ENCODE assay signal across 7 cellular contexts in the genomic region with DNA sequence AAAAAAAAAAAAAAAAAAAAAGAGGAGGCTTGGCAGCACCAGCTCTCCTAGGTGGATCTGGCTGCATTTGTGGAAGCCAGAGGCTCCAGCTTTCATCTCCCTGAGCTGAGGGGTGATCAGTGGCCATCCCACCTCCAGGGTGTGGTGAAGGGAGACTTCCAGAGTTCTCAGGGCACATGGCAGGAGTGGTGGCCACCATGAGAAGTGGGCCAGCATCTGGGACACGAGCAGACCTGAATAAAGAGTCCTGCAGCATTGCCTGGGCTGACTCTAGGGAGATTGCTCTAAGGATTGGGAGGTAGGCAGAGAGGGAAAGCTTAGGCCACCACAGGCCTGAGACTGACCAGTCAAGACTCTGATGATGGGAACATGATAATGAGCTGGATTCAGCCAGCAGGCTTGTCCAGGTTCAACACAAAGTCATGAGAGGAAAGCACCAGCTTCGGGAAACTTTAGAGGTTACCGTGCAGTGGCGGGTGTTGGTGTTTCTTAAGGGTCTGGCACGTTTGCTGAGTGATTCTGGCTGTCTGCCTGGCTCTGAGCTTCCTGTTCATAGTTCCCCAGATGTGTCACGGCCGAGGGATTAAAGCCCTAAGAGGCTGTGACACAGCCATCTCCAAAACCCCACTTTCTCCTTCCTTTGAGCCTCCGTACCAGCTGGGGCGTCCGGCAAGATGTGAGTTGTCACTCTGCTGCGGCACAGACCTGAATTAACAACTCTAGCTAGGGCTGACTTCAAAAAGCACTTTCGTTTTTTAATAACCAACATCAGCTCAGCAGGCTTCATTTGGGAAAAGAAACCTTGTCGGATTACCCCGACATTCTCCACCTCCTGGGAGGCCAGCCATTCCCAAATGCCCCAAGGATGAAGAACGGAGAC. TPM values are rescaled to one million over a fixed set of nuclear protein-coding genes. Genes with fewer than 3 reads are reported as not detected.
DNase-seq lines count a peak whose midpoint lies in the region; ATAC-seq, FAIRE-seq and TF ChIP-seq lines count a peak whose summit lies in the region.

No MANE protein-coding gene starts in this region.

- CTCF ChIA-PET in activated B cell treated with CpG ODN at 0.5 μM for 24 hours (lab: Charles Lee), result interaction anchor here (0.9 kb wide), 1 partner anchor 12 kb away, joined by 3 read pairs; no protein-coding TSS in a partner anchor

- H3K9me3 ChIP-seq in subcutaneous abdominal adipose tissue (ENCODE audit: control insufficient read depth in 5 of 5, low read length in 5 of 5), result no peaks in the 10 kb centered on the region

- peak overlapping the region in 4 of 5 donors; percentile 59 to 70 (median 62) for H3K9ac ChIP-seq in subcutaneous abdominal adipose tissue (ENCODE audit: low read length in 5 of 5)

- H3K4me1 Mint-ChIP-seq in activated B cell treated with CpG ODN at 0.5 μM for 24 hours (peaks cover 14% of the 10 kb centered on the region), naive B cell (peaks cover 7 to 12% (median 10%) of the 10 kb centered on the region in 3 donors)

- peak; percentile 81 for FAIRE-seq in GM19239 (lab: Jason Lieb, UNC)

- DNase-seq in GM19239 (ENCODE audit: insufficient read length, low spot score) (no peak), activated B cell treated with CpG ODN at 0.5 μM for 24 hours (no peak), choroid plexus epithelial cell (ENCODE audit: low read depth) (peak; percentile 89), naive B cell (peak; percentile 14), NCI-H524 (lab: John Stamatoyannopoulos, UW) (no peak)

- H3K27me3 Mint-ChIP-seq in activated B cell treated with CpG ODN at 0.5 μM for 24 hours (peaks cover 29% of the 10 kb centered on the region), naive B cell (peaks cover 23 to 60% (median 46%) of the 10 kb centered on the region in 3 donors)

- H3K27me3 ChIP-seq in subcutaneous abdominal adipose tissue (ENCODE audit: control insufficient read depth in 5 of 5, insufficient read depth in 4 of 5, low read length in 5 of 5), result no peaks in the 10 kb centered on the region

- H3K36me3 ChIP-seq in subcutaneous abdominal adipose tissue (ENCODE audit: control insufficient read depth in 5 of 5, insufficient read depth in 5 of 5, low read length in 5 of 5), result no peaks in the 10 kb centered on the region

- no peak overlapping the region for H3K27ac Mint-ChIP-seq in activated B cell treated with CpG ODN at 0.5 μM for 24 hours
- peak overlapping the region in 1 of 6 donors; percentile 55 for H3K27ac Mint-ChIP-seq in naive B cell

- H3K4me3 Mint-ChIP-seq in activated B cell treated with CpG ODN at 0.5 μM for 24 hours (peak overlapping the region; percentile 48), naive B cell (peak overlapping the region in 7 of 8 donors; percentile 10 to 81 (median 51))

- peak overlapping the region; percentile 15 for H3K27ac ChIP-seq in subcutaneous abdominal adipose tissue (ENCODE audit: low read depth, low read length)

- no peaks in the 10 kb centered on the region for H3K9me3 Mint-ChIP-seq in activated B cell treated with CpG ODN at 0.5 μM for 24 hours
- peaks cover 0 to 12% (median 8%) of the 10 kb centered on the region in 7 donors for H3K9me3 Mint-ChIP-seq in naive B cell

- TF ChIP-seq CTCF in activated B cell treated with CpG ODN at 0.5 μM for 24 hours (IDR thresholded peaks at IDR 0.05), result no peak
- no peak for TF ChIP-seq CTCF in choroid plexus epithelial cell (conservative IDR thresholded peaks at IDR 0.05; ENCODE audit: low read depth, low read length)

- H3K4me3 ChIP-seq in choroid plexus epithelial cell (ENCODE audit: low read depth, low read length), result peak overlapping the region; percentile 47
- H3K4me3 ChIP-seq in subcutaneous abdominal adipose tissue (ENCODE audit: low read depth in 1 of 5, low read length in 5 of 5), result peak overlapping the region; percentile 53 to 71 (median 59)

- intact Hi-C loops in activated B cell treated with CpG ODN at 0.5 μM for 24 hours (cut with micrococcal nuclease), result no loop called here

- peaks cover 4 to 12% (median 8%) of the 10 kb centered on the region in 5 donors for H3K4me1 ChIP-seq in subcutaneous abdominal adipose tissue (ENCODE audit: control insufficient read depth in 5 of 5, insufficient read depth in 5 of 5, low read length in 5 of 5)

- ATAC-seq in HG03135 (IDR thresholded peaks at IDR 0.05; ENCODE audit: unreplicated experiment), result peak; percentile 90
- ATAC-seq in activated B cell treated with CpG ODN at 0.5 μM for 24 hours (ENCODE audit: low read depth), result no peak
- peak; percentile 18 to 40 for ATAC-seq in naive B cell (ENCODE audit: low read depth in 2 of 2)

- H3K36me3 Mint-ChIP-seq in activated B cell treated with CpG ODN at 0.5 μM for 24 hours (ENCODE audit: low read depth) (no peaks in the 10 kb centered on the region), naive B cell (peaks cover 0 to 5% of the 10 kb centered on the region in 2 donors)

- POLR2A ChIA-PET in activated B cell treated with CpG ODN at 0.5 μM for 24 hours (lab: Charles Lee), result interaction anchor here (0.7 kb wide), 1 partner anchor 38 kb away, joined by 6 read pairs; no protein-coding TSS in a partner anchor

RNA-seq across cellular contexts. Expression of a gene that starts 38.3 kb away (rescaled TPM):
- not detected in 2 replicates for total RNA-seq in activated B cell treated with CpG ODN at 0.5 μM for 24 hours
- polyA plus RNA-seq in naive B cell (ENCODE audit: low read depth in 6 of 6), result under 1 TPM in 1 of 6 donors, not detected in 5; 0.29 TPM

Comparison
In these comparisons a context has a peak if more than half of its experiments do, and no peak if none do; other contexts are left out.
1. DNase-seq: peak in choroid plexus epithelial cell (single experiment) and naive B cell (single experiment); none in GM19239 (single experiment), activated B cell treated with CpG ODN at 0.5 μM for 24 hours (single experiment) and NCI-H524 (0 of 2).